In the genomic region with DNA sequence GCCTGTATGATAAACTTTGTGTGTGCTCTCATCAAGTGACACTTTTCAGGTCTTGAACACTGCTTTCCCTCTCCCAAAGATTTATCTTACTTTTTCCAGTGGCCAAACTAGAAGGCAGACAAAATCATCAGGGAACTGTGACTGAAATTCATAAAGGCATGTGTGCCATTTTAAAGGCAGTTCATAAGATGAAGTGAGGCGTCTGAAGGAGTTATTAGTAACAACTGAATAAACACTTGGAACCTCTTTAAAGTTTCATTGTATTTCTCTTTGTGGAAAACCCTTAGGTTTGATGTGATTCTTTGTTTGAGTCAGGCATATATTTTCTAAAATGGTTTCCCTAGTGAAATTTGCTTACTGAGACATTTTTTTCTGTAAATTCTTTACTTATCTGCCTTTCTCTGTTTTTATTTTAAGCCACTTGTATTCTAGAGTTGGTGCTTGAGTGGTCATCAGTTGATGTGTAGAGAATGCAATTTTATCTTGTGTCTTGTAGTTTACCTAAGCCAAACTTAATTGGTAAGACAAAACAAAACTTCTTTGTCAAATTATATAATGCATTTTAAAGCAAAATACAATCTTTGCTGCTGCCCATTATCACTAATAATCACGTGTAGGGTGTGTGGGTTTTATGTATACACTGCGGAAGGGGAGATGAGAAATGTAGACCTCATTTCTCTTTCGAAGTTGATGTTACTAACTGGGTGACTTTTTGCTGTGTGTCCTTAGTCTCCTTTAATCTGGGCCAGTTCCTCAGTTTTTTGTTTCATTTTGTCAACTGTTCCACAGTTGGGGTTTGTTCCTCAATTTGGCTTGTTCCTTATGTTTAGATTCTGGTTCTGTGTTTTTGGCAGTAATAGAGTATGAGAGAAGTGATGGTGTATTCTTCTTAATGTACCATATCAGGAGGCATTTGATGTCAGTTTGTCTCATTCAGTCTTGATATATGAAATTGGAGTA, we compare ENCODE assay signal across 1 cellular context.
TF ChIP-seq lines count a peak whose summit lies in the region.

No MANE protein-coding gene starts in this region.

TF ChIP-seq in K562, 482 proteins besides CTCF, POLR2A, EP300 and RAD21:
- no peak for TF ChIP-seq PHB2 (IDR thresholded peaks at IDR 0.05; ENCODE audit: low read depth)
- TF ChIP-seq THRAP3 (IDR thresholded peaks at IDR 0.05; ENCODE audit: borderline replicate concordance): no peak
- peak; percentile 24; the same call in 1 of the 2 replicates for TF ChIP-seq C11orf30 (IDR thresholded peaks at IDR 0.05; ENCODE audit: low read depth)
- peak; percentile 19; the same call in 1 of the 2 replicates for TF ChIP-seq MAFK (IDR thresholded peaks at IDR 0.05; ENCODE audit: low read length)
- TF ChIP-seq ZNF76 (CRISPR knock-in tag; IDR thresholded peaks at IDR 0.05; ENCODE audit: borderline replicate concordance): no peak
- peak; percentile 82 for TF ChIP-seq ZNF316 (IDR thresholded peaks at IDR 0.05)
- 0 out of 2 replicates have a peak, but pooled peaks have one; percentile 20 for TF ChIP-seq MAFG (tag; conservative IDR thresholded peaks at IDR 0.05)
- TF ChIP-seq MAFF (IDR thresholded peaks at IDR 0.05; ENCODE audit: low read length): peak; percentile 36; the same call in 1 of the 2 replicates
